25 cellular contexts compared by ENCODE assay signal in the genomic region with DNA sequence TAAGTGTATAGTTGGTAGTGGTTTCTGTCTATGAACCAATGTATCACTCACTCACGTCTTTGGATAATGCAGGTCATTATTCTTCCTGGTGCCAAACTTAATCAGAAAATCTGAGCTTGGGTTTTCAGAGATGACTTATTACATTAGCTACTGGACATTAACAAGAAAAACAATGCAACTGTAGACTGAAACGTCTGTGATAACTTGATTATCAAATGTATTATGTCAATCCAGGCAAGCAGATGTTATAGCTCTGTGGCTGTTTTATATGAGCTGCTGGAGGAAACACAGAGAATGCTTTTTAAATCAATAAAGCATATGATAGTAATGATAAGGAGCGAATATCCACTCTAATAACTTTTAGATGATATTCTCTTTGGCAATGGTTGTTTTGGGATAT.
A peak's percentile ranks its signal among the peaks of the same experiment; 100 is the strongest.
DNase-seq lines count a peak whose midpoint lies in the region; ATAC-seq and TF ChIP-seq lines count a peak whose summit lies in the region.
"Had no signal": no experiment of that assay in that cellular context is flagged by ENCODE, and none has a peak within 500 bp of the region (broad histone marks: within the 10 kb centered on the region; RNA-seq: fewer than 3 reads in every experiment).

No MANE protein-coding gene starts in this region.

- no peaks in the 10 kb centered on the region for H3K27me3 Mint-ChIP-seq in endodermal cell (ENCODE audit: insufficient read depth)
- H3K27me3 Mint-ChIP-seq: B cell; CD4-positive, alpha-beta memory T cell; CD4-positive, CD25-positive, alpha-beta regulatory T cell; CD8-positive, alpha-beta memory T cell had no signal

- ATAC-seq in GM19035 (IDR thresholded peaks at IDR 0.05; ENCODE audit: unreplicated experiment), result no peak
- ATAC-seq: A549, GM12878 had no signal

- H3K4me1 ChIP-seq in BE2C (peaks cover 28% of the 10 kb centered on the region), SK-N-SH (ENCODE audit: control insufficient read depth in 1 of 2, insufficient read depth in 2 of 2, low read depth in 1 of 2, low read length in 1 of 2) (peaks cover 0 to 15% of the 10 kb centered on the region in 2 experiments; a peak in 1 of 4 replicates), endodermal cell (ENCODE audit: control insufficient read depth, insufficient read depth, low read length) (no peaks in the 10 kb centered on the region)
- H3K4me1 ChIP-seq: A549, BLaER1 had no signal

- H3K9me3 ChIP-seq in BE2C (0 out of 2 replicates have a peak, but pooled peaks cover 3% of the 10 kb centered on the region), SK-N-SH (0 out of 2 replicates have a peak, but pooled peaks cover 6% of the 10 kb centered on the region), endodermal cell (ENCODE audit: control insufficient read depth, low read length) (peaks cover 27% of the 10 kb centered on the region)
- H3K9me3 ChIP-seq: A549 had no signal

- H3K27ac Mint-ChIP-seq in endodermal cell, result no peak overlapping the region
- H3K27ac Mint-ChIP-seq: B cell; CD14-positive monocyte; CD4-positive, alpha-beta memory T cell; CD4-positive, CD25-positive, alpha-beta regulatory T cell; CD8-positive, alpha-beta memory T cell had no signal

- no peak for TF ChIP-seq RAD21 in SK-N-SH (IDR thresholded peaks at IDR 0.05; ENCODE audit: low read length)

- no peak overlapping the region for H2AFZ ChIP-seq in SK-N-SH (ENCODE audit: low read depth)

- DNase-seq in BE2C, result peak; percentile 37
- peak; percentile 68 for DNase-seq in SK-N-SH
- DNase-seq in endodermal cell, result no peak
- DNase-seq in NCI-H2196 treated with DMSO at 0.1 percent for 48 hours (lab: John Stamatoyannopoulos, UW; ENCODE audit: unreplicated experiment), result no peak
- no peak for DNase-seq in stimulated activated naive CD4-positive, alpha-beta T cell (lab: John Stamatoyannopoulos, UW)
- DNase-seq: AML-193; C1 segment of cervical spinal cord; CD4-positive, alpha-beta memory T cell; CD4-positive, CD25-positive, alpha-beta regulatory T cell; CD8-positive, alpha-beta memory T cell; COR-L47; DMS 273 treated with DMSO at 0.1 percent for 48 hours; DMS153; DMS53; DMS79; DND-41; EL; GDM1 had no signal

- H3F3A ChIP-seq in SK-N-SH (replicated peaks; ENCODE audit: insufficient read depth), result no peaks in the 10 kb centered on the region

- CTCF ChIA-PET in SK-N-SH (lab: Yijun Ruan, JAX), result interaction anchor here (0.6 to 2.0 kb wide), 9 partner anchors 14 to 1405 kb away, joined by 3 to 6 read pairs (median 3); no protein-coding TSS in a partner anchor

- H3K4me3 ChIP-seq in BE2C (ENCODE audit: low read depth, low read length) (no peak overlapping the region), SK-N-SH (ENCODE audit: low read depth in 2 of 2, low read length in 1 of 2) (no peak overlapping the region), endodermal cell (ENCODE audit: low read length) (peak overlapping the region; percentile 43)
- H3K4me3 ChIP-seq: A549, BLaER1, GM12878 had no signal

- H3K36me3 ChIP-seq in BE2C (peaks cover 3% of the 10 kb centered on the region; the same call in 1 of the 2 replicates), SK-N-SH (replicated peaks in 1 of 2; ENCODE audit: control insufficient read depth in 1 of 2, insufficient read depth in 2 of 2, low read length in 1 of 2) (no peaks in the 10 kb centered on the region), endodermal cell (ENCODE audit: control insufficient read depth, insufficient read depth, low read length) (no peaks in the 10 kb centered on the region)
- H3K36me3 ChIP-seq: BLaER1 had no signal

- no peaks in the 10 kb centered on the region for H3K27me3 ChIP-seq in BE2C
- H3K27me3 ChIP-seq in SK-N-SH (ENCODE audit: insufficient read depth), result no peaks in the 10 kb centered on the region
- no peaks in the 10 kb centered on the region for H3K27me3 ChIP-seq in endodermal cell (ENCODE audit: control insufficient read depth, insufficient read depth, low read length, poor library complexity, severe bottlenecking)
- H3K27me3 ChIP-seq: BLaER1 had no signal

- H3K9me3 Mint-ChIP-seq in endodermal cell, result peaks cover 48% of the 10 kb centered on the region

- 2% methylated on average over 3 of the region's 3 CpGs for WGBS in SK-N-SH (ENCODE audit: low lambda C conversion rate)
- WGBS in endodermal cell (ENCODE audit: insufficient coverage in 1 of 2, insufficient read length in 1 of 2), 2 experiments, result 67 to 81% methylated on average over 2 of the region's 3 CpGs

- peak; percentile 23 to 100; a peak in 3 of 4 replicates for TF ChIP-seq EP300 in SK-N-SH (IDR thresholded peaks at IDR 0.05; ENCODE audit: borderline replicate concordance in 1 of 2, low read depth in 1 of 2, low read length in 1 of 2)

- H3K4me3 Mint-ChIP-seq in endodermal cell, result no peak overlapping the region
- H3K4me3 Mint-ChIP-seq: B cell; CD14-positive monocyte; CD4-positive, alpha-beta memory T cell; CD4-positive, CD25-positive, alpha-beta regulatory T cell; CD8-positive, alpha-beta memory T cell had no signal

- no peaks in the 10 kb centered on the region for H3K79me2 ChIP-seq in SK-N-SH (ENCODE audit: insufficient read depth)

- H4K20me1 ChIP-seq in SK-N-SH (ENCODE audit: insufficient read depth), result no peaks in the 10 kb centered on the region
- H4K20me1 ChIP-seq: BLaER1 had no signal

- no peak overlapping the region for H3K4me2 ChIP-seq in SK-N-SH
- H3K4me2 ChIP-seq: A549, BLaER1 had no signal

- no peaks in the 10 kb centered on the region for H3K4me1 Mint-ChIP-seq in endodermal cell
- H3K4me1 Mint-ChIP-seq: B cell; CD14-positive monocyte; CD4-positive, alpha-beta memory T cell; CD4-positive, CD25-positive, alpha-beta regulatory T cell; CD8-positive, alpha-beta memory T cell had no signal

- TF ChIP-seq CTCF in BE2C (IDR thresholded peaks at IDR 0.05; ENCODE audit: low read depth, low read length), result no peak
- TF ChIP-seq CTCF in SK-N-SH (IDR thresholded peaks at IDR 0.05), result no peak
- TF ChIP-seq CTCF in endodermal cell (conservative IDR thresholded peaks at IDR 0.05), result no peak

- no peaks in the 10 kb centered on the region for H3K9me2 ChIP-seq in SK-N-SH

- H3K36me3 Mint-ChIP-seq in endodermal cell (ENCODE audit: low read depth), result peaks cover 4% of the 10 kb centered on the region
- H3K36me3 Mint-ChIP-seq: CD14-positive monocyte; CD4-positive, alpha-beta memory T cell; CD4-positive, CD25-positive, alpha-beta regulatory T cell; CD8-positive, alpha-beta memory T cell had no signal

- POLR2A ChIA-PET in SK-N-SH (lab: Yijun Ruan, JAX), result no interaction called here

- peak overlapping the region in 1 of 2 experiments; percentile 95; a peak in 2 of 4 replicates for H3K27ac ChIP-seq in SK-N-SH (ENCODE audit: low read depth in 2 of 2, low read length in 1 of 2)
- H3K27ac ChIP-seq in endodermal cell (ENCODE audit: low read depth, low read length), result no peak overlapping the region
- H3K27ac ChIP-seq: 22Rv1, A549, BLaER1 had no signal

- H3K9ac ChIP-seq in SK-N-SH (no peak overlapping the region), endodermal cell (ENCODE audit: extremely low read depth, low read length, poor library complexity, severe bottlenecking) (no peak overlapping the region)
- H3K9ac ChIP-seq: BLaER1 had no signal

TF ChIP-seq in SK-N-SH, 30 proteins besides CTCF, POLR2A, EP300 and RAD21:
- TF ChIP-seq, protein P1, sequence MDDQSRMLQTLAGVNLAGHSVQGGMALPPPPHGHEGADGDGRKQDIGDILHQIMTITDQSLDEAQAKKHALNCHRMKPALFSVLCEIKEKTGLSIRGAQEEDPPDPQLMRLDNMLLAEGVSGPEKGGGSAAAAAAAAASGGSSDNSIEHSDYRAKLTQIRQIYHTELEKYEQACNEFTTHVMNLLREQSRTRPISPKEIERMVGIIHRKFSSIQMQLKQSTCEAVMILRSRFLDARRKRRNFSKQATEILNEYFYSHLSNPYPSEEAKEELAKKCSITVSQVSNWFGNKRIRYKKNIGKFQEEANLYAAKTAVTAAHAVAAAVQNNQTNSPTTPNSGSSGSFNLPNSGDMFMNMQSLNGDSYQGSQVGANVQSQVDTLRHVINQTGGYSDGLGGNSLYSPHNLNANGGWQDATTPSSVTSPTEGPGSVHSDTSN (IDR thresholded peaks at IDR 0.05), result peak; percentile 24
- no peak for TF ChIP-seq SIN3A (IDR thresholded peaks at IDR 0.05; ENCODE audit: borderline replicate concordance, low read depth, low read length)
- 0 out of 2 replicates have a peak, but pooled peaks have one; percentile 29 for TF ChIP-seq MXI1 (IDR thresholded peaks at IDR 0.05; ENCODE audit: low read depth, low read length)
- TF ChIP-seq, protein P2, sequence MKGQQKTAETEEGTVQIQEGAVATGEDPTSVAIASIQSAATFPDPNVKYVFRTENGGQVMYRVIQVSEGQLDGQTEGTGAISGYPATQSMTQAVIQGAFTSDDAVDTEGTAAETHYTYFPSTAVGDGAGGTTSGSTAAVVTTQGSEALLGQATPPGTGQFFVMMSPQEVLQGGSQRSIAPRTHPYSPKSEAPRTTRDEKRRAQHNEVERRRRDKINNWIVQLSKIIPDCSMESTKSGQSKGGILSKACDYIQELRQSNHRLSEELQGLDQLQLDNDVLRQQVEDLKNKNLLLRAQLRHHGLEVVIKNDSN (IDR thresholded peaks at IDR 0.05; ENCODE audit: borderline replicate concordance, low read depth), result no peak
- peak; percentile 99 for TF ChIP-seq FOXJ3 (CRISPR knock-in tag; IDR thresholded peaks at IDR 0.05)
- TF ChIP-seq POLR2AphosphoS5 (IDR thresholded peaks at IDR 0.05; ENCODE audit: low read depth, low read length), result peak; percentile 67; the same call in 1 of the 2 replicates
- TF ChIP-seq CHD2 (IDR thresholded peaks at IDR 0.05; ENCODE audit: low read length, partially characterized antibody), result peak; percentile 91
- TF ChIP-seq GATA2 (CRISPR knock-in tag; IDR thresholded peaks at IDR 0.05), result peak; percentile 99
- peak; percentile 96 for TF ChIP-seq RCOR1 (IDR thresholded peaks at IDR 0.05; ENCODE audit: low read length)
- TF ChIP-seq ELF1 (IDR thresholded peaks at IDR 0.05), result no peak
- TF ChIP-seq RFX5 (IDR thresholded peaks at IDR 0.05; ENCODE audit: low read length), result no peak
- TF ChIP-seq TEAD4 (IDR thresholded peaks at IDR 0.05; ENCODE audit: borderline replicate concordance, insufficient read depth), result peak; percentile 84; the same call in 1 of the 2 replicates
- peak; percentile 87 for TF ChIP-seq TCF12 (IDR thresholded peaks at IDR 0.05)
TF ChIP-seq in SK-N-SH: peak in this region for 9.

Comparison
In these comparisons a context has a peak if more than half of its experiments do, and no peak if none do; other contexts are left out.
1. DNase-seq: peak in BE2C (single experiment) and SK-N-SH (single experiment); none in endodermal cell (single experiment), NCI-H2196 treated with DMSO at 0.1 percent for 48 hours (single experiment) and stimulated activated naive CD4-positive, alpha-beta T cell (0 of 6).